ENCODE assay signal across 1 cellular context in the genomic region with DNA sequence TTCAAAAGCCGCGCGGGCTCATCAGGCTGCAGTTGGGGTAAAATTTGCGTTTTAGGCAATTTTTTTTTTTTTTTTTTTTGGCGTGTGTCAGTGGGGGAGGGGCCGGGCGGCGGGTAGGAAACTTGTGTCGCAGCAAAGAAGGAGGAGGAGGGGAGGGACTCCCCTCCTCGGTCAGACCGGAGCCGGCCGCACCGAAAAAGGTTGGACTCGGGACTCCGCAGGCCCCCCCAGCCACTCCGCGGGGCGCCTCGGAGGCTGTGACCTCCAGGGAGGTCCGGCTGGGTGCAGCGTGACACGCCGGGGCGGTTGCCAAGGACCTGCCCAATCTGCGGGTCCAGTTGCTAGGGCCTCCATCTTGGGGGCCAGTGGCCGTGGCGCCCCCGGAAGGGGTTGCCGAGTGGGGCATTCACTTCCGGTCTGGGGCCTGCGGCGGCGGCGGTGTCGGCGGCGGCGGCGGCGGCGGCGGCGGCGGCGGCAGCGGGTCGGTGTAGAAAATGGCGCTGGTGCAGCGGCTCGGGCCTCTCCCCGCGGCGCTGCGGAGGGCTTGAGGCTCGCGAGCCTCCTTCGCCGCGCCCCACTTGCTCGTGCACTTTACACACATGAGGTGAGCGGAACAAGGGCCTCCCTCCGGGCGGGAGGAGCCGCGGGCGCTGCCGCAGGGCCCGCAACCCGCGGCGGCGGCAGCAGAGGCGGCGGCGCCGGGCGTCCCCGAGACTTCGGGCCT.
TF ChIP-seq lines count a peak whose summit lies in the region.

A gene (plus strand): TSS at position 409 of the 724 bp plus-strand sequence. CDS start 191 bp downstream, at position 600.

TF ChIP-seq in K562, 482 proteins besides CTCF, POLR2A, EP300 and RAD21 (continued from another document):
- TF ChIP-seq, protein P1, sequence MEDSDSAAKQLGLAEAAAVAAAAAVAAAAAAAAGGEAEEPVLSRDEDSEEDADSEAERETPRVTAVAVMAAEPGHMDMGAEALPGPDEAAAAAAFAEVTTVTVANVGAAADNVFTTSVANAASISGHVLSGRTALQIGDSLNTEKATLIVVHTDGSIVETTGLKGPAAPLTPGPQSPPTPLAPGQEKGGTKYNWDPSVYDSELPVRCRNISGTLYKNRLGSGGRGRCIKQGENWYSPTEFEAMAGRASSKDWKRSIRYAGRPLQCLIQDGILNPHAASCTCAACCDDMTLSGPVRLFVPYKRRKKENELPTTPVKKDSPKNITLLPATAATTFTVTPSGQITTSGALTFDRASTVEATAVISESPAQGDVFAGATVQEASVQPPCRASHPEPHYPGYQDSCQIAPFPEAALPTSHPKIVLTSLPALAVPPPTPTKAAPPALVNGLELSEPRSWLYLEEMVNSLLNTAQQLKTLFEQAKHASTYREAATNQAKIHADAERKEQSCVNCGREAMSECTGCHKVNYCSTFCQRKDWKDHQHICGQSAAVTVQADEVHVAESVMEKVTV (CRISPR knock-in tag; IDR thresholded peaks at IDR 0.05): no peak
- TF ChIP-seq, protein P2, sequence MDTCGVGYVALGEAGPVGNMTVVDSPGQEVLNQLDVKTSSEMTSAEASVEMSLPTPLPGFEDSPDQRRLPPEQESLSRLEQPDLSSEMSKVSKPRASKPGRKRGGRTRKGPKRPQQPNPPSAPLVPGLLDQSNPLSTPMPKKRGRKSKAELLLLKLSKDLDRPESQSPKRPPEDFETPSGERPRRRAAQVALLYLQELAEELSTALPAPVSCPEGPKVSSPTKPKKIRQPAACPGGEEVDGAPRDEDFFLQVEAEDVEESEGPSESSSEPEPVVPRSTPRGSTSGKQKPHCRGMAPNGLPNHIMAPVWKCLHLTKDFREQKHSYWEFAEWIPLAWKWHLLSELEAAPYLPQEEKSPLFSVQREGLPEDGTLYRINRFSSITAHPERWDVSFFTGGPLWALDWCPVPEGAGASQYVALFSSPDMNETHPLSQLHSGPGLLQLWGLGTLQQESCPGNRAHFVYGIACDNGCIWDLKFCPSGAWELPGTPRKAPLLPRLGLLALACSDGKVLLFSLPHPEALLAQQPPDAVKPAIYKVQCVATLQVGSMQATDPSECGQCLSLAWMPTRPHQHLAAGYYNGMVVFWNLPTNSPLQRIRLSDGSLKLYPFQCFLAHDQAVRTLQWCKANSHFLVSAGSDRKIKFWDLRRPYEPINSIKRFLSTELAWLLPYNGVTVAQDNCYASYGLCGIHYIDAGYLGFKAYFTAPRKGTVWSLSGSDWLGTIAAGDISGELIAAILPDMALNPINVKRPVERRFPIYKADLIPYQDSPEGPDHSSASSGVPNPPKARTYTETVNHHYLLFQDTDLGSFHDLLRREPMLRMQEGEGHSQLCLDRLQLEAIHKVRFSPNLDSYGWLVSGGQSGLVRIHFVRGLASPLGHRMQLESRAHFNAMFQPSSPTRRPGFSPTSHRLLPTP (IDR thresholded peaks at IDR 0.05; ENCODE audit: borderline replicate concordance, extremely low read depth, insufficient read length): no peak
- 0 out of 4 replicates have a peak, but pooled peaks of 1 of the 2 experiments have one; percentile 16 for TF ChIP-seq TEAD1 (CRISPR knock-in tag; IDR thresholded peaks at IDR 0.05)
- no peak for TF ChIP-seq ZC3H4 (CRISPR knock-in tag; IDR thresholded peaks at IDR 0.05; ENCODE audit: borderline replicate concordance)
- TF ChIP-seq MEIS2 (IDR thresholded peaks at IDR 0.05; ENCODE audit: partially characterized antibody): no peak
- no peak for TF ChIP-seq BMI1 (IDR thresholded peaks at IDR 0.05; ENCODE audit: low read length)
- peak; percentile 80 for TF ChIP-seq HMGN3 (IDR thresholded peaks at IDR 0.05; ENCODE audit: borderline replicate concordance, extremely low read depth, insufficient read length, low read depth, low read length)
- TF ChIP-seq POLR2G (IDR thresholded peaks at IDR 0.05; ENCODE audit: low read depth, low read length): peak; percentile 93
- TF ChIP-seq, protein P3, sequence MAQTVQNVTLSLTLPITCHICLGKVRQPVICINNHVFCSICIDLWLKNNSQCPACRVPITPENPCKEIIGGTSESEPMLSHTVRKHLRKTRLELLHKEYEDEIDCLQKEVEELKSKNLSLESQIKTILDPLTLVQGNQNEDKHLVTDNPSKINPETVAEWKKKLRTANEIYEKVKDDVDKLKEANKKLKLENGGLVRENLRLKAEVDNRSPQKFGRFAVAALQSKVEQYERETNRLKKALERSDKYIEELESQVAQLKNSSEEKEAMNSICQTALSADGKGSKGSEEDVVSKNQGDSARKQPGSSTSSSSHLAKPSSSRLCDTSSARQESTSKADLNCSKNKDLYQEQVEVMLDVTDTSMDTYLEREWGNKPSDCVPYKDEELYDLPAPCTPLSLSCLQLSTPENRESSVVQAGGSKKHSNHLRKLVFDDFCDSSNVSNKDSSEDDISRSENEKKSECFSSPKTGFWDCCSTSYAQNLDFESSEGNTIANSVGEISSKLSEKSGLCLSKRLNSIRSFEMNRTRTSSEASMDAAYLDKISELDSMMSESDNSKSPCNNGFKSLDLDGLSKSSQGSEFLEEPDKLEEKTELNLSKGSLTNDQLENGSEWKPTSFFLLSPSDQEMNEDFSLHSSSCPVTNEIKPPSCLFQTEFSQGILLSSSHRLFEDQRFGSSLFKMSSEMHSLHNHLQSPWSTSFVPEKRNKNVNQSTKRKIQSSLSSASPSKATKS (CRISPR knock-in tag; IDR thresholded peaks at IDR 0.05): no peak
- peak; percentile 93 for TF ChIP-seq ZNF384 (IDR thresholded peaks at IDR 0.05; ENCODE audit: low read depth, low read length)
- 0 out of 4 replicates have a peak, but pooled peaks of 1 of the 2 experiments have one; percentile 33 for TF ChIP-seq TRIM24 (IDR thresholded peaks at IDR 0.05)
- TF ChIP-seq HDAC8 (tag; IDR thresholded peaks at IDR 0.05): peak; percentile 77
- TF ChIP-seq SAP30 (IDR thresholded peaks at IDR 0.05; ENCODE audit: borderline replicate concordance, insufficient read depth, low read depth, low read length, poor library complexity, severe bottlenecking): peak; percentile 84
- TF ChIP-seq, protein P4, sequence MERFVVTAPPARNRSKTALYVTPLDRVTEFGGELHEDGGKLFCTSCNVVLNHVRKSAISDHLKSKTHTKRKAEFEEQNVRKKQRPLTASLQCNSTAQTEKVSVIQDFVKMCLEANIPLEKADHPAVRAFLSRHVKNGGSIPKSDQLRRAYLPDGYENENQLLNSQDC (CRISPR knock-in tag; IDR thresholded peaks at IDR 0.05): peak; percentile 90; the same call in 1 of the 2 replicates
- peak; percentile 54; the same call in 1 of the 2 replicates for TF ChIP-seq C11orf30 (IDR thresholded peaks at IDR 0.05; ENCODE audit: low read depth)
TF ChIP-seq in K562: peak in this region for 101.
